21 cellular contexts compared by ENCODE assay signal in genomic region chr2:137721733-137722132, GRCh38.
"Had no signal": no experiment of that assay in that cellular context is flagged by ENCODE, and none has a peak within 500 bp of the region (broad histone marks: within the 10 kb centered on the region; RNA-seq: fewer than 3 reads in every experiment).

No MANE protein-coding gene starts in this region.

- H3K4me3 ChIP-seq: K562 had no signal

- H3K9me3 ChIP-seq: SK-N-SH had no signal

- H3K27ac ChIP-seq: HL-60, KMS-11, RWPE1 had no signal

- DNase-seq: Kasumi-1, MM.1S, NCI-H1092 treated with DMSO at 0.1 percent for 48 hours, NCI-H1436, NCI-H187, NCI-H2029, NCI-H2081 treated with DMSO at 0.1 percent for 48 hours, NCI-H2171, NCI-H226, NCI-H446, NCI-H510A, NCI-H524 treated with DMSO at 0.1 percent for 48 hours, NCI-H69, NCI-H774, SHP77, SK-N-SH had no signal

- ATAC-seq: K562 had no signal

- FAIRE-seq: HTR-8/SVneo, K562 had no signal
